Comparison of ENCODE assay signal across 1 cellular context in genomic region chr7:96709381-96710228, GRCh38.
TF ChIP-seq lines count a peak whose summit lies in the region.

SEM1 (minus strand) TSS chr7:96709846; CDS start chr7:96709763, 83 bp downstream.

TF ChIP-seq in HepG2, 621 proteins besides CTCF, POLR2A, EP300 and RAD21 (continued from another document):
- TF ChIP-seq LRRFIP1 (CRISPR knock-in tag; conservative IDR thresholded peaks at IDR 0.05): no peak
- peak; percentile 79; the same call in 1 of the 2 replicates for TF ChIP-seq MIER3 (CRISPR knock-in tag; IDR thresholded peaks at IDR 0.05; ENCODE audit: borderline replicate concordance)
- TF ChIP-seq MXD3 (CRISPR knock-in tag; IDR thresholded peaks at IDR 0.05): no peak
- TF ChIP-seq ZNF484 (CRISPR knock-in tag; IDR thresholded peaks at IDR 0.05; ENCODE audit: borderline replicate concordance, low read depth): no peak
- TF ChIP-seq THYN1 (CRISPR knock-in tag; IDR thresholded peaks at IDR 0.05; ENCODE audit: borderline replicate concordance, low read depth): no peak
- TF ChIP-seq ZBTB37 (CRISPR knock-in tag; IDR thresholded peaks at IDR 0.05): no peak
- TF ChIP-seq POLR2AphosphoS2 (IDR thresholded peaks at IDR 0.05; ENCODE audit: low read depth, low read length): no peak
- TF ChIP-seq ZNF691 (CRISPR knock-in tag; IDR thresholded peaks at IDR 0.05; ENCODE audit: borderline replicate concordance, low read depth): peak; percentile 87
- TF ChIP-seq IRF2 (CRISPR knock-in tag; IDR thresholded peaks at IDR 0.05): peak; percentile 65; the same call in 1 of the 2 replicates
- TF ChIP-seq MTF2 (CRISPR knock-in tag; IDR thresholded peaks at IDR 0.05; ENCODE audit: borderline replicate concordance): 0 out of 2 replicates have a peak, but pooled peaks have one; percentile 55
- no peak for TF ChIP-seq PAX8 (CRISPR knock-in tag; IDR thresholded peaks at IDR 0.05; ENCODE audit: borderline replicate concordance)
- no peak for TF ChIP-seq XBP1 (CRISPR knock-in tag; IDR thresholded peaks at IDR 0.05)
- TF ChIP-seq MED8 (CRISPR knock-in tag; IDR thresholded peaks at IDR 0.05; ENCODE audit: insufficient replicate concordance): peak; percentile 78
- no peak for TF ChIP-seq MATR3 (CRISPR knock-in tag; IDR thresholded peaks at IDR 0.05)
- no peak for TF ChIP-seq MEF2D (CRISPR knock-in tag; IDR thresholded peaks at IDR 0.05)
- TF ChIP-seq ZBTB38 (CRISPR knock-in tag; IDR thresholded peaks at IDR 0.05): peak; percentile 55; the same call in 1 of the 2 replicates
- no peak for TF ChIP-seq ZNF598 (CRISPR knock-in tag; IDR thresholded peaks at IDR 0.05; ENCODE audit: borderline replicate concordance)
- TF ChIP-seq HMGA1 (CRISPR knock-in tag; conservative IDR thresholded peaks at IDR 0.05): no peak
- TF ChIP-seq ZNF430 (CRISPR knock-in tag; IDR thresholded peaks at IDR 0.05): no peak; the same call in 1 of the 2 replicates
- no peak for TF ChIP-seq ZNF878 (CRISPR knock-in tag; IDR thresholded peaks at IDR 0.05)
- no peak for TF ChIP-seq HNF4G (IDR thresholded peaks at IDR 0.05; ENCODE audit: borderline replicate concordance, low read depth, low read length)
- TF ChIP-seq HNF4G (CRISPR knock-in tag; IDR thresholded peaks at IDR 0.05; ENCODE audit: borderline replicate concordance, low read depth): no peak
